Comparison of ENCODE assay signal across 1 cellular context in genomic region chr2:240876475-240877251, GRCh38.
TF ChIP-seq lines count a peak whose summit lies in the region.

No MANE protein-coding gene starts in this region.

TF ChIP-seq in HepG2, 621 proteins besides CTCF, POLR2A, EP300 and RAD21 (continued from another document and continues in another):
- TF ChIP-seq RCOR2 (CRISPR knock-in tag; IDR thresholded peaks at IDR 0.05) (peak; percentile 69; the same call in 1 of the 2 replicates), PCBP1 (IDR thresholded peaks at IDR 0.05; ENCODE audit: borderline replicate concordance, low read depth, low read length) (peak; percentile 91), ZNF460 (CRISPR knock-in tag; IDR thresholded peaks at IDR 0.05; ENCODE audit: borderline replicate concordance) (no peak; the same call in 1 of the 2 replicates), CENPX (CRISPR knock-in tag; IDR thresholded peaks at IDR 0.05) (no peak), ZNF281 (CRISPR knock-in tag; IDR thresholded peaks at IDR 0.05; ENCODE audit: borderline replicate concordance) (peak; percentile 52; the same call in 1 of the 2 replicates), ZIK1 (CRISPR knock-in tag; IDR thresholded peaks at IDR 0.05; ENCODE audit: borderline replicate concordance, low read depth) (peak; percentile 84), ZNF276 (CRISPR knock-in tag; IDR thresholded peaks at IDR 0.05; ENCODE audit: low read depth) (peak; percentile 77), ZNF713 (CRISPR knock-in tag; IDR thresholded peaks at IDR 0.05) (peak; percentile 87; the same call in 1 of the 2 replicates), HNF4A (CRISPR knock-in tag; IDR thresholded peaks at IDR 0.05) (peak; percentile 99), ELF3 (CRISPR knock-in tag; IDR thresholded peaks at IDR 0.05) (peak; percentile 95), PREB (CRISPR knock-in tag; IDR thresholded peaks at IDR 0.05) (no peak), ZNF232 (CRISPR knock-in tag; IDR thresholded peaks at IDR 0.05; ENCODE audit: borderline replicate concordance) (peak; percentile 94; the same call in 1 of the 2 replicates), DNMT1 (CRISPR knock-in tag; IDR thresholded peaks at IDR 0.05) (no peak; the same call in 1 of the 2 replicates), ZSCAN29 (CRISPR knock-in tag; conservative IDR thresholded peaks at IDR 0.05) (no peak), ZBTB42 (CRISPR knock-in tag; IDR thresholded peaks at IDR 0.05) (peak; percentile 43; the same call in 1 of the 2 replicates), IRF9 (CRISPR knock-in tag; IDR thresholded peaks at IDR 0.05; ENCODE audit: borderline replicate concordance) (no peak), ZNF879 (CRISPR knock-in tag; IDR thresholded peaks at IDR 0.05) (peak; percentile 88; the same call in 1 of the 2 replicates), ASH2L (IDR thresholded peaks at IDR 0.05; ENCODE audit: insufficient read length, low read depth, low read length) (peak; percentile 83), SNRNP70 (IDR thresholded peaks at IDR 0.05; ENCODE audit: low read depth, low read length) (no peak), RELA (CRISPR knock-in tag; IDR thresholded peaks at IDR 0.05) (no peak; the same call in 1 of the 2 replicates), ZNF501 (CRISPR knock-in tag; IDR thresholded peaks at IDR 0.05) (peak; percentile 86; the same call in 1 of the 2 replicates), TBL1XR1 (IDR thresholded peaks at IDR 0.05; ENCODE audit: borderline replicate concordance, low read length, partially characterized antibody) (no peak), ZKSCAN8 (CRISPR knock-in tag; IDR thresholded peaks at IDR 0.05; ENCODE audit: borderline replicate concordance) (no peak), ARNTL (CRISPR knock-in tag; IDR thresholded peaks at IDR 0.05) (peak; percentile 95), GZF1 (CRISPR knock-in tag; IDR thresholded peaks at IDR 0.05) (peak; percentile 54; the same call in 1 of the 2 replicates), ZBTB4 (CRISPR knock-in tag; IDR thresholded peaks at IDR 0.05; ENCODE audit: borderline replicate concordance) (peak; percentile 95; the same call in 1 of the 2 replicates), ZFYVE20 (CRISPR knock-in tag; IDR thresholded peaks at IDR 0.05; ENCODE audit: borderline replicate concordance, low read depth) (0 out of 2 replicates have a peak, but pooled peaks have one; percentile 55), CBX5 (CRISPR knock-in tag; IDR thresholded peaks at IDR 0.05; ENCODE audit: borderline replicate concordance) (peak; percentile 78; the same call in 1 of the 2 replicates), NCOA2 (CRISPR knock-in tag; IDR thresholded peaks at IDR 0.05) (peak; percentile 74), MAF1 (CRISPR knock-in tag; IDR thresholded peaks at IDR 0.05; ENCODE audit: borderline replicate concordance) (no peak), ZSCAN25 (CRISPR knock-in tag; IDR thresholded peaks at IDR 0.05) (peak; percentile 79; the same call in 1 of the 2 replicates), FIP1L1 (IDR thresholded peaks at IDR 0.05; ENCODE audit: borderline replicate concordance, insufficient read depth, low read depth, low read length) (no peak), POLR2G (IDR thresholded peaks at IDR 0.05; ENCODE audit: low read depth, low read length) (peak; percentile 96), PATZ1 (CRISPR knock-in tag; IDR thresholded peaks at IDR 0.05) (peak; percentile 81), ZNF12 (CRISPR knock-in tag; IDR thresholded peaks at IDR 0.05) (peak; percentile 81; the same call in 1 of the 2 replicates), PPARG (CRISPR knock-in tag; conservative IDR thresholded peaks at IDR 0.05) (peak; percentile 95), ATF1 (CRISPR knock-in tag; IDR thresholded peaks at IDR 0.05) (no peak), ZNF878 (CRISPR knock-in tag; IDR thresholded peaks at IDR 0.05) (no peak), CEBPZ (IDR thresholded peaks at IDR 0.05; ENCODE audit: low read length) (no peak), ZNF30 (CRISPR knock-in tag; IDR thresholded peaks at IDR 0.05) (peak; percentile 83), ZNF34 (CRISPR knock-in tag; IDR thresholded peaks at IDR 0.05; ENCODE audit: borderline replicate concordance) (no peak), ZNF549 (CRISPR knock-in tag; IDR thresholded peaks at IDR 0.05) (peak; percentile 93), MXD3 (CRISPR knock-in tag; IDR thresholded peaks at IDR 0.05) (peak; percentile 75; the same call in 1 of the 2 replicates)
